In genomic region chr2:216571178-216571908, GRCh38 we compare ENCODE assay signal across 1 cellular context.
TF ChIP-seq lines count a peak whose summit lies in the region.

No MANE protein-coding gene starts in this region.

TF ChIP-seq in liver, 16 proteins besides CTCF, POLR2A, EP300 and RAD21 (continued from another document):
- TF ChIP-seq REST (IDR thresholded peaks at IDR 0.05): peak; percentile 83
- peak; percentile 96 for TF ChIP-seq FOXA2 (IDR thresholded peaks at IDR 0.05)
- peak; percentile 95 to 97 for TF ChIP-seq RXRA (IDR thresholded peaks at IDR 0.05)
- TF ChIP-seq HNF4G (IDR thresholded peaks at IDR 0.05): peak; percentile 60
- TF ChIP-seq TAF1 (conservative IDR thresholded peaks at IDR 0.05): no peak
- peak; percentile 92 for TF ChIP-seq FOXA1 (IDR thresholded peaks at IDR 0.05)
- TF ChIP-seq YY1 (IDR thresholded peaks at IDR 0.05): peak; percentile 68
- peak; percentile 59 for TF ChIP-seq MAX (IDR thresholded peaks at IDR 0.05)
- TF ChIP-seq, protein P1, sequence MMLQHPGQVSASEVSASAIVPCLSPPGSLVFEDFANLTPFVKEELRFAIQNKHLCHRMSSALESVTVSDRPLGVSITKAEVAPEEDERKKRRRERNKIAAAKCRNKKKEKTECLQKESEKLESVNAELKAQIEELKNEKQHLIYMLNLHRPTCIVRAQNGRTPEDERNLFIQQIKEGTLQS (IDR thresholded peaks at IDR 0.05): no peak
- peak; percentile 86 to 94 for TF ChIP-seq HNF4A (conservative IDR thresholded peaks at IDR 0.05)
